ENCODE assay signal across 1 cellular context in genomic region chr2:29014811-29015414, GRCh38.
TF ChIP-seq lines count a peak whose summit lies in the region.

No MANE protein-coding gene starts in this region.

TF ChIP-seq in HepG2, 621 proteins besides CTCF, POLR2A, EP300 and RAD21 (continued from another document):
- TF ChIP-seq ESRRA (CRISPR knock-in tag; IDR thresholded peaks at IDR 0.05; ENCODE audit: low read depth) (no peak), CCAR2 (optimal IDR thresholded peaks at IDR 0.05; ENCODE audit: low read depth, low read length) (no peak), FOXC1 (CRISPR knock-in tag; IDR thresholded peaks at IDR 0.05; ENCODE audit: borderline replicate concordance) (no peak), TAF15 (IDR thresholded peaks at IDR 0.05; ENCODE audit: low read depth, low read length, poor library complexity, severe bottlenecking) (no peak), ZNF280B (CRISPR knock-in tag; IDR thresholded peaks at IDR 0.05; ENCODE audit: borderline replicate concordance) (no peak), CBX5 (CRISPR knock-in tag; IDR thresholded peaks at IDR 0.05; ENCODE audit: borderline replicate concordance) (no peak), HMG20B (CRISPR knock-in tag; conservative IDR thresholded peaks at IDR 0.05) (no peak), ATAD3A (CRISPR knock-in tag; IDR thresholded peaks at IDR 0.05) (no peak), ZMAT5 (CRISPR knock-in tag; IDR thresholded peaks at IDR 0.05; ENCODE audit: borderline replicate concordance, low read depth) (no peak), DMTF1 (CRISPR knock-in tag; IDR thresholded peaks at IDR 0.05) (no peak), ZNF414 (CRISPR knock-in tag; IDR thresholded peaks at IDR 0.05) (no peak)
